2 cellular contexts compared by ENCODE assay signal in the genomic region with DNA sequence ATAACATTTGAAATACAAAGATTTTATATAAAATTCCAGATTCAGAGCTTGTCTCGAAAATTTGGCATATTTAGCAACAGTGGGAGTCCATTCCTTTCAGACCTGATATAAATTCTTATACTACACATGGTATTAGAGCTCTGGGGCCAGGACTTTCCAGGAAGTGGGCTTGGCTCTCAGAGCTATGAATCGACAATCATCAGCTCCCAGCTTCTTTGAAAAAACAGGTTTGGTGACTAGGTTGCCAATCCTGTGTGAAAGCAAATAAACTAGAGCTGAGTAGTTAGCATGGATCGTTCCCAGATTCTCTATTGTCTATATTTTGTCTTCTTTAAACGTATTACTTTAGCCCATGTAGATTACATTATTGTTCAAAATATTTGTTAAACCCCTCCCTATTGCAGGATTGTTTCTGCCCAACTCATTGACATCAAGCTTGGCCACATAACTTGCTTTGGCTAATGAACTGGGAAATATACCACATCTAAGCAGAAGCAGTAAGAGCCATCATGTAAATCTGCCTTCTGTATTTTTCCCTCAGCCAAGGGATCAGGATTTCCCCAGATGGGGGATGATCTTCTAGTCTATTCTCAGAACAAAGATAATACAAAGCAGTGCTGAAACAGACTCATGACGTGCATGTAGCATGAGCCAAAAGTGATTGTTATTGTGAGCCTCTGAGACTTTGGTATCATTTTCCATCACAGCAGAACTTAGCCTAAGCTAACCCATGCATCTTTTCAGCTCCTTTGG.
TF ChIP-seq lines count a peak whose summit lies in the region.

No MANE protein-coding gene starts in this region.

TF ChIP-seq in HepG2, 621 proteins besides CTCF, POLR2A, EP300 and RAD21:
- TF ChIP-seq, protein P1, sequence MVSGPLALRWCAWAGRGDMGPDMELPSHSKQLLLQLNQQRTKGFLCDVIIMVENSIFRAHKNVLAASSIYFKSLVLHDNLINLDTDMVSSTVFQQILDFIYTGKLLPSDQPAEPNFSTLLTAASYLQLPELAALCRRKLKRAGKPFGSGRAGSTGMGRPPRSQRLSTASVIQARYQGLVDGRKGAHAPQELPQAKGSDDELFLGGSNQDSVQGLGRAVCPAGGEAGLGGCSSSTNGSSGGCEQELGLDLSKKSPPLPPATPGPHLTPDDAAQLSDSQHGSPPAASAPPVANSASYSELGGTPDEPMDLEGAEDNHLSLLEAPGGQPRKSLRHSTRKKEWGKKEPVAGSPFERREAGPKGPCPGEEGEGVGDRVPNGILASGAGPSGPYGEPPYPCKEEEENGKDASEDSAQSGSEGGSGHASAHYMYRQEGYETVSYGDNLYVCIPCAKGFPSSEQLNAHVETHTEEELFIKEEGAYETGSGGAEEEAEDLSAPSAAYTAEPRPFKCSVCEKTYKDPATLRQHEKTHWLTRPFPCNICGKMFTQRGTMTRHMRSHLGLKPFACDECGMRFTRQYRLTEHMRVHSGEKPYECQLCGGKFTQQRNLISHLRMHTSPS (CRISPR knock-in tag; IDR thresholded peaks at IDR 0.05; ENCODE audit: low read depth): no peak
- no peak for TF ChIP-seq TSC22D2 (CRISPR knock-in tag; IDR thresholded peaks at IDR 0.05; ENCODE audit: borderline replicate concordance)
- TF ChIP-seq ETV6 (CRISPR knock-in tag; conservative IDR thresholded peaks at IDR 0.05): no peak
- TF ChIP-seq, protein P2, sequence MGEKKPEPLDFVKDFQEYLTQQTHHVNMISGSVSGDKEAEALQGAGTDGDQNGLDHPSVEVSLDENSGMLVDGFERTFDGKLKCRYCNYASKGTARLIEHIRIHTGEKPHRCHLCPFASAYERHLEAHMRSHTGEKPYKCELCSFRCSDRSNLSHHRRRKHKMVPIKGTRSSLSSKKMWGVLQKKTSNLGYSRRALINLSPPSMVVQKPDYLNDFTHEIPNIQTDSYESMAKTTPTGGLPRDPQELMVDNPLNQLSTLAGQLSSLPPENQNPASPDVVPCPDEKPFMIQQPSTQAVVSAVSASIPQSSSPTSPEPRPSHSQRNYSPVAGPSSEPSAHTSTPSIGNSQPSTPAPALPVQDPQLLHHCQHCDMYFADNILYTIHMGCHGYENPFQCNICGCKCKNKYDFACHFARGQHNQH (CRISPR knock-in tag; IDR thresholded peaks at IDR 0.05): no peak
- TF ChIP-seq ZNF678 (CRISPR knock-in tag; IDR thresholded peaks at IDR 0.05): no peak
- no peak for TF ChIP-seq AGO2 (optimal IDR thresholded peaks at IDR 0.05; ENCODE audit: low read depth, low read length)
- no peak for TF ChIP-seq HES4 (CRISPR knock-in tag; IDR thresholded peaks at IDR 0.05; ENCODE audit: borderline replicate concordance)
- no peak for TF ChIP-seq FOXC1 (CRISPR knock-in tag; IDR thresholded peaks at IDR 0.05; ENCODE audit: borderline replicate concordance)
- no peak for TF ChIP-seq ZNF432 (CRISPR knock-in tag; IDR thresholded peaks at IDR 0.05; ENCODE audit: borderline replicate concordance)
- TF ChIP-seq FOSL2 (CRISPR knock-in tag; IDR thresholded peaks at IDR 0.05): no peak
- no peak for TF ChIP-seq KAT8 (CRISPR knock-in tag; IDR thresholded peaks at IDR 0.05)

TF ChIP-seq in H1, 55 proteins besides CTCF, POLR2A, EP300 and RAD21:
- no peak for TF ChIP-seq GTF2F1 (IDR thresholded peaks at IDR 0.05; ENCODE audit: borderline replicate concordance, low read depth, low read length)
- TF ChIP-seq, protein P3, sequence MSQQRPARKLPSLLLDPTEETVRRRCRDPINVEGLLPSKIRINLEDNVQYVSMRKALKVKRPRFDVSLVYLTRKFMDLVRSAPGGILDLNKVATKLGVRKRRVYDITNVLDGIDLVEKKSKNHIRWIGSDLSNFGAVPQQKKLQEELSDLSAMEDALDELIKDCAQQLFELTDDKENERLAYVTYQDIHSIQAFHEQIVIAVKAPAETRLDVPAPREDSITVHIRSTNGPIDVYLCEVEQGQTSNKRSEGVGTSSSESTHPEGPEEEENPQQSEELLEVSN (IDR thresholded peaks at IDR 0.05): no peak
- no peak for TF ChIP-seq CHD2 (IDR thresholded peaks at IDR 0.05; ENCODE audit: low read length)
- TF ChIP-seq FOSL1 (IDR thresholded peaks at IDR 0.05; ENCODE audit: insufficient read depth, low read depth, low read length): no peak
- no peak for TF ChIP-seq BCL11A (IDR thresholded peaks at IDR 0.05; ENCODE audit: low read depth in 2 of 2, low read length in 2 of 2)
- TF ChIP-seq SIRT6 (IDR thresholded peaks at IDR 0.05; ENCODE audit: low read length): no peak
- TF ChIP-seq SAP30 (IDR thresholded peaks at IDR 0.05; ENCODE audit: insufficient read depth, insufficient replicate concordance, low read length): no peak
TF ChIP-seq in H1: peak in this region for 0.
